Comparison of ENCODE assay signal across 8 cellular contexts in the genomic region with DNA sequence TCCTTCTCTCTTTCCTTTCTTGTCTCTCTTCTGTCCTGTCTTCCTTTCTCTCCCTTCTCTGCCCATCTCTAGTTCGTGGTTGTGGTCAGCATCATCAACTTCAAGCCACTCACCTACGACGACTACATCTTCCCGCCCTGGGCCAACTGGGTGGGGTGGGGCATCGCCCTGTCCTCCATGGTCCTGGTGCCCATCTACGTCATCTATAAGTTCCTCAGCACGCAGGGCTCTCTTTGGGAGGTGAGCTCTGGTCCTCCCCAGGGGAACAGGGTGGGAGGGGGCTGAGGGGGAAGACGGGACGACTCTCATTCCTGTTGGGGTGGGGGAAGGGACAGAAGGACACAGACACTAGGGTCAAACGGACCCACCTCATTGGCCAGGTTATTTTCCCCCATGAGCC. TPM values are rescaled to one million over a fixed set of nuclear protein-coding genes. Genes with fewer than 3 reads are reported as not detected.
"Had no signal": no experiment of that assay in that cellular context is flagged by ENCODE, and none has a peak within 500 bp of the region (broad histone marks: within the 10 kb centered on the region; RNA-seq: fewer than 3 reads in every experiment).

No MANE protein-coding gene starts in this region.

- H3K4me1 Mint-ChIP-seq: IgD-negative memory B cell had no signal

- H3K4me3 ChIP-seq: K562 had no signal

- H3K9me3 Mint-ChIP-seq: IgD-negative memory B cell had no signal

- H3K36me3 Mint-ChIP-seq: IgD-negative memory B cell had no signal

- DNase-seq: IMR-90, KBM-7 had no signal

- FAIRE-seq: HTR-8/SVneo, K562 had no signal

- H3K27ac ChIP-seq: HL-60 had no signal

- H3K4me3 Mint-ChIP-seq: IgD-negative memory B cell had no signal

- ATAC-seq: K562 had no signal

RNA-seq across cellular contexts. Expression of gene SLC6A2, which starts 44.3 kb away (rescaled TPM):
- total RNA-seq: HT-29, HT1080, IMR-90, K562 had no signal
- polyA plus RNA-seq: IgD-negative memory B cell, IMR-90, K562 had no signal
